In the genomic region with DNA sequence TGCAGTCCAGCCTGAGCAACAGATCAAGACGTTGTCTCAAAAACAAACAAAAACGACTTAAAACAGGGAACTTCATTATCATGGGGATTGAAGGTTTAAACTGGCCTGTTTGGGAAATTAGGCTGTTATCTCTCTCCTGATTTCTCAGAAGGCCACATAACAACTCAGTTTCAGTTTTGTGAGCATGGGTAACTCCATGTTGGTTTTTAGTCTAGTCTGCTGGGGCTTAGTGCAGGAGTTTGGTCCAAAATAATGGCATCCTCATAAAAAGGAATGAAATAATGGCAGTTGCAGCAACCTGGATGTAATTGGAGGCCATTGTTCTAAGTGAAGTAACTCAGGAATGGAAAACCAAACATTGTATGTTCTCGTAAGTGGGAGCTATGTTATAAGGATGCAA, we compare ENCODE assay signal across 1 cellular context.
A peak's percentile ranks its signal among the peaks of the same experiment; 100 is the strongest.
TF ChIP-seq lines count a peak whose summit lies in the region.

No MANE protein-coding gene starts in this region.

TF ChIP-seq in K562, 482 proteins besides CTCF, POLR2A, EP300 and RAD21 (continued from another document and continues in another):
- TF ChIP-seq, protein P1, sequence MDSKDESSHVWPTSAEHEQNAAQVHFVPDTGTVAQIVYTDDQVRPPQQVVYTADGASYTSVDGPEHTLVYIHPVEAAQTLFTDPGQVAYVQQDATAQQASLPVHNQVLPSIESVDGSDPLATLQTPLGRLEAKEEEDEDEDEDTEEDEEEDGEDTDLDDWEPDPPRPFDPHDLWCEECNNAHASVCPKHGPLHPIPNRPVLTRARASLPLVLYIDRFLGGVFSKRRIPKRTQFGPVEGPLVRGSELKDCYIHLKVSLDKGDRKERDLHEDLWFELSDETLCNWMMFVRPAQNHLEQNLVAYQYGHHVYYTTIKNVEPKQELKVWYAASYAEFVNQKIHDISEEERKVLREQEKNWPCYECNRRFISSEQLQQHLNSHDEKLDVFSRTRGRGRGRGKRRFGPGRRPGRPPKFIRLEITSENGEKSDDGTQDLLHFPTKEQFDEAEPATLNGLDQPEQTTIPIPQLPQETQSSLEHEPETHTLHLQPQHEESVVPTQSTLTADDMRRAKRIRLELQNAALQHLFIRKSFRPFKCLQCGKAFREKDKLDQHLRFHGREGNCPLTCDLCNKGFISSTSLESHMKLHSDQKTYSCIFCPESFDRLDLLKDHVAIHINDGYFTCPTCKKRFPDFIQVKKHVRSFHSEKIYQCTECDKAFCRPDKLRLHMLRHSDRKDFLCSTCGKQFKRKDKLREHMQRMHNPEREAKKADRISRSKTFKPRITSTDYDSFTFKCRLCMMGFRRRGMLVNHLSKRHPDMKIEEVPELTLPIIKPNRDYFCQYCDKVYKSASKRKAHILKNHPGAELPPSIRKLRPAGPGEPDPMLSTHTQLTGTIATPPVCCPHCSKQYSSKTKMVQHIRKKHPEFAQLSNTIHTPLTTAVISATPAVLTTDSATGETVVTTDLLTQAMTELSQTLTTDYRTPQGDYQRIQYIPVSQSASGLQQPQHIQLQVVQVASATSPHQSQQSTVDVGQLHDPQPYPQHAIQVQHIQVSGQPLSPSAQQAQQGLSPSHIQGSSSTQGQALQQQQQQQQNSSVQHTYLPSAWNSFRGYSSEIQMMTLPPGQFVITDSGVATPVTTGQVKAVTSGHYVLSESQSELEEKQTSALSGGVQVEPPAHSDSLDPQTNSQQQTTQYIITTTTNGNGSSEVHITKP (IDR thresholded peaks at IDR 0.05; ENCODE audit: partially characterized antibody): no peak
- TF ChIP-seq HNRNPK (IDR thresholded peaks at IDR 0.05; ENCODE audit: low read depth, low read length, poor library complexity, severe bottlenecking): no peak
- TF ChIP-seq MCM2 (IDR thresholded peaks at IDR 0.05; ENCODE audit: low read depth): no peak
- no peak for TF ChIP-seq CBFA2T3 (IDR thresholded peaks at IDR 0.05)
- TF ChIP-seq SNIP1 (IDR thresholded peaks at IDR 0.05; ENCODE audit: low read depth): no peak
- TF ChIP-seq PTRF (tag; IDR thresholded peaks at IDR 0.05): peak; percentile 97
- TF ChIP-seq, protein P2, sequence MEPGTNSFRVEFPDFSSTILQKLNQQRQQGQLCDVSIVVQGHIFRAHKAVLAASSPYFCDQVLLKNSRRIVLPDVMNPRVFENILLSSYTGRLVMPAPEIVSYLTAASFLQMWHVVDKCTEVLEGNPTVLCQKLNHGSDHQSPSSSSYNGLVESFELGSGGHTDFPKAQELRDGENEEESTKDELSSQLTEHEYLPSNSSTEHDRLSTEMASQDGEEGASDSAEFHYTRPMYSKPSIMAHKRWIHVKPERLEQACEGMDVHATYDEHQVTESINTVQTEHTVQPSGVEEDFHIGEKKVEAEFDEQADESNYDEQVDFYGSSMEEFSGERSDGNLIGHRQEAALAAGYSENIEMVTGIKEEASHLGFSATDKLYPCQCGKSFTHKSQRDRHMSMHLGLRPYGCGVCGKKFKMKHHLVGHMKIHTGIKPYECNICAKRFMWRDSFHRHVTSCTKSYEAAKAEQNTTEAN (CRISPR knock-in tag; IDR thresholded peaks at IDR 0.05): no peak
- TF ChIP-seq YY1 (IDR thresholded peaks at IDR 0.05; ENCODE audit: borderline replicate concordance in 1 of 3, control insufficient read depth in 1 of 3, extremely low read depth in 1 of 3, insufficient read depth in 3 of 3, insufficient read length in 1 of 3, insufficient replicate concordance in 2 of 3, low read depth in 1 of 3, low read length in 2 of 3): no peak
- no peak for TF ChIP-seq CHCHD3 (CRISPR knock-in tag; IDR thresholded peaks at IDR 0.05)
- no peak for TF ChIP-seq KHSRP (IDR thresholded peaks at IDR 0.05)
- no peak for TF ChIP-seq CHD2 (IDR thresholded peaks at IDR 0.05; ENCODE audit: low read depth, low read length)
- no peak for TF ChIP-seq GABPB2 (CRISPR knock-in tag; conservative IDR thresholded peaks at IDR 0.05)
- no peak for TF ChIP-seq RUNX1 (IDR thresholded peaks at IDR 0.05; ENCODE audit: low read depth)
- TF ChIP-seq MXI1 (IDR thresholded peaks at IDR 0.05; ENCODE audit: low read depth, low read length): no peak
- peak; percentile 84 for TF ChIP-seq PPARD (CRISPR knock-in tag; IDR thresholded peaks at IDR 0.05)
- TF ChIP-seq, protein P3, sequence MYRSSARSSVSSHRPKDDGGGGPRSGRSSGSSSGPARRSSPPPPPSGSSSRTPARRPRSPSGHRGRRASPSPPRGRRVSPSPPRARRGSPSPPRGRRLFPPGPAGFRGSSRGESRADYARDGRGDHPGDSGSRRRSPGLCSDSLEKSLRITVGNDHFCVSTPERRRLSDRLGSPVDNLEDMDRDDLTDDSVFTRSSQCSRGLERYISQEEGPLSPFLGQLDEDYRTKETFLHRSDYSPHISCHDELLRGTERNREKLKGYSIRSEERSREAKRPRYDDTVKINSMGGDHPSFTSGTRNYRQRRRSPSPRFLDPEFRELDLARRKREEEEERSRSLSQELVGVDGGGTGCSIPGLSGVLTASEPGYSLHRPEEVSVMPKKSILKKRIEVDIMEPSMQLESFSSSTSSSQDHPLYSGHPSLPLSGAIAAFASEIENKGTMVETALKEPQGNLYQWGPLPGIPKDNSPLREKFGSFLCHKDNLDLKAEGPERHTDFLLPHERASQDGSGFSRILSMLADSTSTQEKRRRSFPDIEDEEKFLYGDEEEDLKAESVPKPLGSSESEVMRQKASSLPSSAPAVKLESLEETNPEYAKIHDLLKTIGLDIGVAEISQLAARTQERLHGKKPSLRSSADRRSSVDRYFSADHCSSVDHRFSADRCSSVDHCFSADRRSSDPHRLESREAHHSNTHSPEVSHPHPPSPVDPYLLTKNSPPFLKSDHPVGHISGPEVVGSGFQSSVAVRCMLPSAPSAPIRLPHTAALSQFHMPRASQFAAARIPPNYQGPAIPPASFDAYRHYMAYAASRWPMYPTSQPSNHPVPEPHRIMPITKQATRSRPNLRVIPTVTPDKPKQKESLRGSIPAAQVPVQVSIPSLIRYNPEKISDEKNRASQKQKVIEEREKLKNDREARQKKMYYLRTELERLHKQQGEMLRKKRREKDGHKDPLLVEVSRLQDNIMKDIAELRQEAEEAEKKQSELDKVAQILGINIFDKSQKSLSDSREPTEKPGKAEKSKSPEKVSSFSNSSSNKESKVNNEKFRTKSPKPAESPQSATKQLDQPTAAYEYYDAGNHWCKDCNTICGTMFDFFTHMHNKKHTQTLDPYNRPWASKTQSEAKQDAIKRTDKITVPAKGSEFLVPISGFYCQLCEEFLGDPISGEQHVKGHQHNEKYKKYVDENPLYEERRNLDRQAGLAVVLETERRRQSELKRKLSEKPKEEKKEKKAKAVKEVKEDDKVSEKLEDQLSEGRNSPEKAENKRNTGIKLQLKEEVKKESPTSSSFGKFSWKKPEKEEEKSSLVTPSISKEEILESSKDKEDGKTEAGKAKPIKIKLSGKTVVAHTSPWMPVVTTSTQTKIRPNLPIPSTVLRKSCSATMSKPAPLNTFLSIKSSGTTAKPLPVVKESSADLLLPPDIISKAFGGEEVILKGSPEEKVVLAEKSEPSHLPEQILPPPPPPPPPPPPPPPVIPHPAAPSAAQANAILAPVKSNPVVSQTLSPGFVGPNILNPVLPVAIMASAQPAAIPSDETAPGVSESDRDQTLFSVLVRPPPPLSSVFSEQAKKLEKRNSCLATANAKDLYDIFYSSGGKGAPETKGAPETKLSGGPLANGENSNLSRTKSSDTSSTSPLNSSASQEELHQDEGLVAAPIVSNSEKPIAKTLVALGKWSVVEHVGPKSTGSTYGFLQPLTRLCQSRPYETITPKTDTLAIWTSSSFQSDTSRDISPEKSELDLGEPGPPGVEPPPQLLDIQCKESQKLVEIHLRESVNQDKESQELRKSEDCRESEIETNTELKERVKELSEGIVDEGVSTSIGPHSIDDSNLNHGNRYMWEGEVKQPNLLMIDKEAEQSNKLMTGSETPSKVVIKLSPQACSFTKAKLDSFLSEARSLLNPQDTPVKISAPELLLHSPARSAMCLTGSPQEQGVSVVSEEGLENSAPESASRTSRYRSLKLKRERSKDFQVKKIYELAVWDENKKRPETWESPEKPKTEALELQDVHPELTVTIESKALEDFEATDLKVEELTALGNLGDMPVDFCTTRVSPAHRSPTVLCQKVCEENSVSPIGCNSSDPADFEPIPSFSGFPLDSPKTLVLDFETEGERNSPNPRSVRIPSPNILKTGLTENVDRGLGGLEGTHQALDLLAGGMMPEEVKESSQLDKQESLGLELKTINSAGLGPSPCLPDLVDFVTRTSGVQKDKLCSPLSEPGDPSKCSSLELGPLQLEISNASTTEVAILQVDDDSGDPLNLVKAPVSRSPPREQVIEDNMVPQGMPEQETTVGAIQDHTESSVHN (IDR thresholded peaks at IDR 0.05; ENCODE audit: borderline replicate concordance in 1 of 2, low read depth in 1 of 2): no peak
- TF ChIP-seq ZNF561 (CRISPR knock-in tag; conservative IDR thresholded peaks at IDR 0.05): peak; percentile 78; the same call in 1 of the 2 replicates
- no peak for TF ChIP-seq MED1 (CRISPR knock-in tag; IDR thresholded peaks at IDR 0.05; ENCODE audit: borderline replicate concordance)
- peak; percentile 55; the same call in 1 of the 2 replicates for TF ChIP-seq ELF4 (CRISPR knock-in tag; IDR thresholded peaks at IDR 0.05)
- no peak for TF ChIP-seq CBX3 (IDR thresholded peaks at IDR 0.05; ENCODE audit: borderline replicate concordance in 1 of 2, low read length in 2 of 2)
- no peak for TF ChIP-seq HCFC1 (IDR thresholded peaks at IDR 0.05; ENCODE audit: low read depth, low read length)
- no peak for TF ChIP-seq SIN3B (IDR thresholded peaks at IDR 0.05; ENCODE audit: low read depth)
- no peak for TF ChIP-seq SIX5 (IDR thresholded peaks at IDR 0.05; ENCODE audit: borderline replicate concordance in 1 of 2, insufficient read depth in 1 of 2, low read depth in 1 of 2, low read length in 2 of 2)
- no peak for TF ChIP-seq GATAD2B (IDR thresholded peaks at IDR 0.05; ENCODE audit: borderline replicate concordance)
- peak; percentile 95 for TF ChIP-seq ZBTB17 (CRISPR knock-in tag; IDR thresholded peaks at IDR 0.05)
- no peak for TF ChIP-seq CTBP1 (IDR thresholded peaks at IDR 0.05; ENCODE audit: borderline replicate concordance)
- no peak for TF ChIP-seq SAFB (IDR thresholded peaks at IDR 0.05; ENCODE audit: borderline replicate concordance, low read depth, low read length)
- TF ChIP-seq, protein P4, sequence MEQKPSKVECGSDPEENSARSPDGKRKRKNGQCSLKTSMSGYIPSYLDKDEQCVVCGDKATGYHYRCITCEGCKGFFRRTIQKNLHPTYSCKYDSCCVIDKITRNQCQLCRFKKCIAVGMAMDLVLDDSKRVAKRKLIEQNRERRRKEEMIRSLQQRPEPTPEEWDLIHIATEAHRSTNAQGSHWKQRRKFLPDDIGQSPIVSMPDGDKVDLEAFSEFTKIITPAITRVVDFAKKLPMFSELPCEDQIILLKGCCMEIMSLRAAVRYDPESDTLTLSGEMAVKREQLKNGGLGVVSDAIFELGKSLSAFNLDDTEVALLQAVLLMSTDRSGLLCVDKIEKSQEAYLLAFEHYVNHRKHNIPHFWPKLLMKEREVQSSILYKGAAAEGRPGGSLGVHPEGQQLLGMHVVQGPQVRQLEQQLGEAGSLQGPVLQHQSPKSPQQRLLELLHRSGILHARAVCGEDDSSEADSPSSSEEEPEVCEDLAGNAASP (IDR thresholded peaks at IDR 0.05): no peak
- no peak for TF ChIP-seq GTF2E2 (tag; IDR thresholded peaks at IDR 0.05)
- no peak for TF ChIP-seq HMGN3 (IDR thresholded peaks at IDR 0.05; ENCODE audit: borderline replicate concordance, extremely low read depth, insufficient read length, low read depth, low read length)
- no peak for TF ChIP-seq ZNF253 (CRISPR knock-in tag; conservative IDR thresholded peaks at IDR 0.05)
- TF ChIP-seq CXXC5 (CRISPR knock-in tag; IDR thresholded peaks at IDR 0.05): peak; percentile 89
- TF ChIP-seq ZNF347 (CRISPR knock-in tag; IDR thresholded peaks at IDR 0.05; ENCODE audit: low read depth): peak; percentile 73; the same call in 1 of the 2 replicates
- TF ChIP-seq, protein P5, sequence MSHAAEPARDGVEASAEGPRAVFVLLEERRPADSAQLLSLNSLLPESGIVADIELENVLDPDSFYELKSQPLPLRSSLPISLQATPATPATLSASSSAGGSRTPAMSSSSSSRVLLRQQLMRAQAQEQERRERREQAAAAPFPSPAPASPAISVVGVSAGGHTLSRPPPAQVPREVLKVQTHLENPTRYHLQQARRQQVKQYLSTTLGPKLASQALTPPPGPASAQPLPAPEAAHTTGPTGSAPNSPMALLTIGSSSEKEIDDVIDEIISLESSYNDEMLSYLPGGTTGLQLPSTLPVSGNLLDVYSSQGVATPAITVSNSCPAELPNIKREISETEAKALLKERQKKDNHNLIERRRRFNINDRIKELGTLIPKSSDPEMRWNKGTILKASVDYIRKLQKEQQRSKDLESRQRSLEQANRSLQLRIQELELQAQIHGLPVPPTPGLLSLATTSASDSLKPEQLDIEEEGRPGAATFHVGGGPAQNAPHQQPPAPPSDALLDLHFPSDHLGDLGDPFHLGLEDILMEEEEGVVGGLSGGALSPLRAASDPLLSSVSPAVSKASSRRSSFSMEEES (CRISPR knock-in tag; IDR thresholded peaks at IDR 0.05): peak; percentile 67
- no peak for TF ChIP-seq SNRNP70 (optimal IDR thresholded peaks at IDR 0.05; ENCODE audit: low read depth, low read length)
- TF ChIP-seq SAFB2 (IDR thresholded peaks at IDR 0.05; ENCODE audit: borderline replicate concordance, low read depth, low read length, severe bottlenecking): no peak
- TF ChIP-seq, protein P6, sequence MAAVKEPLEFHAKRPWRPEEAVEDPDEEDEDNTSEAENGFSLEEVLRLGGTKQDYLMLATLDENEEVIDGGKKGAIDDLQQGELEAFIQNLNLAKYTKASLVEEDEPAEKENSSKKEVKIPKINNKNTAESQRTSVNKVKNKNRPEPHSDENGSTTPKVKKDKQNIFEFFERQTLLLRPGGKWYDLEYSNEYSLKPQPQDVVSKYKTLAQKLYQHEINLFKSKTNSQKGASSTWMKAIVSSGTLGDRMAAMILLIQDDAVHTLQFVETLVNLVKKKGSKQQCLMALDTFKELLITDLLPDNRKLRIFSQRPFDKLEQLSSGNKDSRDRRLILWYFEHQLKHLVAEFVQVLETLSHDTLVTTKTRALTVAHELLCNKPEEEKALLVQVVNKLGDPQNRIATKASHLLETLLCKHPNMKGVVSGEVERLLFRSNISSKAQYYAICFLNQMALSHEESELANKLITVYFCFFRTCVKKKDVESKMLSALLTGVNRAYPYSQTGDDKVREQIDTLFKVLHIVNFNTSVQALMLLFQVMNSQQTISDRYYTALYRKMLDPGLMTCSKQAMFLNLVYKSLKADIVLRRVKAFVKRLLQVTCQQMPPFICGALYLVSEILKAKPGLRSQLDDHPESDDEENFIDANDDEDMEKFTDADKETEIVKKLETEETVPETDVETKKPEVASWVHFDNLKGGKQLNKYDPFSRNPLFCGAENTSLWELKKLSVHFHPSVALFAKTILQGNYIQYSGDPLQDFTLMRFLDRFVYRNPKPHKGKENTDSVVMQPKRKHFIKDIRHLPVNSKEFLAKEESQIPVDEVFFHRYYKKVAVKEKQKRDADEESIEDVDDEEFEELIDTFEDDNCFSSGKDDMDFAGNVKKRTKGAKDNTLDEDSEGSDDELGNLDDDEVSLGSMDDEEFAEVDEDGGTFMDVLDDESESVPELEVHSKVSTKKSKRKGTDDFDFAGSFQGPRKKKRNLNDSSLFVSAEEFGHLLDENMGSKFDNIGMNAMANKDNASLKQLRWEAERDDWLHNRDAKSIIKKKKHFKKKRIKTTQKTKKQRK (IDR thresholded peaks at IDR 0.05; ENCODE audit: borderline replicate concordance, low read depth, low read length): no peak
- TF ChIP-seq, protein P7, sequence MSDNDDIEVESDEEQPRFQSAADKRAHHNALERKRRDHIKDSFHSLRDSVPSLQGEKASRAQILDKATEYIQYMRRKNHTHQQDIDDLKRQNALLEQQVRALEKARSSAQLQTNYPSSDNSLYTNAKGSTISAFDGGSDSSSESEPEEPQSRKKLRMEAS (CRISPR knock-in tag; IDR thresholded peaks at IDR 0.05): no peak
- TF ChIP-seq CREB1 (IDR thresholded peaks at IDR 0.05): no peak
- TF ChIP-seq CREB1 (CRISPR knock-in tag; IDR thresholded peaks at IDR 0.05): no peak
- no peak for TF ChIP-seq U2AF2 (optimal IDR thresholded peaks at IDR 0.05; ENCODE audit: low read depth, low read length)
- TF ChIP-seq PML (IDR thresholded peaks at IDR 0.05; ENCODE audit: low read length): no peak
- TF ChIP-seq DACH1 (IDR thresholded peaks at IDR 0.05; ENCODE audit: partially characterized antibody): no peak
- TF ChIP-seq ESRRB (CRISPR knock-in tag; IDR thresholded peaks at IDR 0.05; ENCODE audit: borderline replicate concordance): no peak
